In the genomic region with DNA sequence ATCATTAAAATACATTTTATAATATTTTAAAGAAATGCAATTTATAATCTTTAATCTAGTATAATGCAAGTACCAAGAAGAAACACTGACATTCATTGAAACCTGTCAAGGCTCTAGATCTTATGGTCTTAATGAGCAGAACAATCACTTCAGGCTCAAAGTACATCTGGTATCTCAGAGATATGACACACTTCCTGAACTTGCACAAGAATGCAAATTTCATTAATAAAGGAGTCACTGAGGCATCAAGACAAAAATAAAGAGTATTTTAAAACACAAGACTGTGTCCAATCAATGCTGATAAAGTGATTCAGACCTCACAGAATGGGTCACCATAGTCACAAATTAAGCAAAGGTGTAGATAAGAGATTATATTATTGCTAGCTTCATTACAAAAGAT, we compare ENCODE assay signal across 12 cellular contexts.
"Had no signal": no experiment of that assay in that cellular context is flagged by ENCODE, and none has a peak within 500 bp of the region (broad histone marks: within the 10 kb centered on the region; RNA-seq: fewer than 3 reads in every experiment).

No MANE protein-coding gene starts in this region.

- H3K4me3 ChIP-seq: esophagus squamous epithelium, lung, right atrium auricular region, skin epidermis, thyroid gland had no signal

- ATAC-seq: activated naive CD4-positive, alpha-beta T cell treated with anti-CD3 and anti-CD28 coated beads, Interleukin-2, amount 50 U/mL, for 72 hours had no signal

- H3K27ac ChIP-seq: esophagus squamous epithelium, right atrium auricular region, skin epidermis, thyroid gland had no signal

- H3K4me1 ChIP-seq: esophagus squamous epithelium, right atrium auricular region, thyroid gland had no signal

- FAIRE-seq: endometrium, urothelium cell line had no signal

- DNase-seq: activated CD4-positive, alpha-beta T cell treated with anti-CD3 and anti-CD28 coated beads, Interleukin-2, amount 50 U/mL, for 1 hour; activated effector memory CD4-positive, alpha-beta T cell treated with Interleukin-2 at 50 U/mL for 16 hours; amygdala; esophagus squamous epithelium; naive B cell; thyroid gland had no signal

- H3K9me3 ChIP-seq: esophagus squamous epithelium, right atrium auricular region, thyroid gland had no signal

- H3K36me3 ChIP-seq: esophagus squamous epithelium, right atrium auricular region, thyroid gland had no signal

- H3K27me3 ChIP-seq: esophagus squamous epithelium, right atrium auricular region, thyroid gland had no signal
